13 cellular contexts compared by ENCODE assay signal in genomic region chr5:119290607-119291006, GRCh38.
A peak's percentile ranks its signal among the peaks of the same experiment; 100 is the strongest.
DNase-seq lines count a peak whose midpoint lies in the region; ATAC-seq and TF ChIP-seq lines count a peak whose summit lies in the region.
"Had no signal": no experiment of that assay in that cellular context is flagged by ENCODE, and none has a peak within 500 bp of the region (broad histone marks: within the 10 kb centered on the region; RNA-seq: fewer than 3 reads in every experiment).

No MANE protein-coding gene starts in this region.

- H3K9me3 ChIP-seq in SU-DHL-6 (ENCODE audit: insufficient read depth, low read length), result no peaks in the 10 kb centered on the region
- H3K9me3 ChIP-seq in effector memory CD4-positive, alpha-beta T cell (ENCODE audit: control insufficient read depth, low read length), result no peaks in the 10 kb centered on the region
- H3K9me3 ChIP-seq: HAP-1, sigmoid colon, upper lobe of right lung had no signal

- DNase-seq in activated CD4-positive, alpha-beta T cell treated with anti-CD3 and anti-CD28 coated beads, Interleukin-2, amount 10 ng/mL, durations not matched to agents 7 days and 5 days, result no peak
- DNase-seq in activated CD4-positive, alpha-beta T cell treated with anti-CD3 and anti-CD28 coated beads, Interleukin-2, amount 50 U/mL, for 1 hour, result no peak
- no peak for DNase-seq in effector memory CD4-positive, alpha-beta T cell
- no peak for DNase-seq in stimulated activated naive B cell treated with anti-CD40 and anti-IgM and Interleukin-4, amounts not matched to agents 10 μg/mL and 1 μg/mL and 100 μg/mL, for 72 hours
- DNase-seq in HK-2 (ENCODE audit: unreplicated experiment) (no peak), occipital lobe (lab: John Stamatoyannopoulos, UW) (no peak)
- DNase-seq: NCI-H524 treated with DMSO at 0.1 percent for 48 hours, SHP77 treated with DMSO at 0.1 percent for 48 hours, sigmoid colon, upper lobe of right lung had no signal

- peaks cover 85% of the 10 kb centered on the region for H3K4me1 Mint-ChIP-seq in activated CD4-positive, alpha-beta T cell treated with anti-CD3 and anti-CD28 coated beads, Interleukin-2, amount 10 ng/mL, durations not matched to agents 7 days and 5 days
- peaks cover 47 to 74% of the 10 kb centered on the region in 2 donors for H3K4me1 Mint-ChIP-seq in stimulated activated naive B cell treated with anti-CD40 and anti-IgM and Interleukin-4, amounts not matched to agents 10 μg/mL and 1 μg/mL and 100 μg/mL, for 72 hours

- H3K27me3 Mint-ChIP-seq in activated CD4-positive, alpha-beta T cell treated with anti-CD3 and anti-CD28 coated beads, Interleukin-2, amount 10 ng/mL, durations not matched to agents 7 days and 5 days, result no peaks in the 10 kb centered on the region
- H3K27me3 Mint-ChIP-seq in stimulated activated naive B cell treated with anti-CD40 and anti-IgM and Interleukin-4, amounts not matched to agents 10 μg/mL and 1 μg/mL and 100 μg/mL, for 72 hours, result no peaks in the 10 kb centered on the region

- TF ChIP-seq CTCF in SU-DHL-6 (IDR thresholded peaks at IDR 0.05; ENCODE audit: insufficient read depth, low read length, poor library complexity, severe bottlenecking), result no peak

- H3K36me3 ChIP-seq in SU-DHL-6 (ENCODE audit: low read length), result peaks cover 6% of the 10 kb centered on the region; the same call in 1 of the 2 replicates
- H3K36me3 ChIP-seq in effector memory CD4-positive, alpha-beta T cell (ENCODE audit: control insufficient read depth, insufficient read depth, low read length), result peaks cover 3% of the 10 kb centered on the region
- H3K36me3 ChIP-seq: HAP-1, sigmoid colon, upper lobe of right lung had no signal

- no peaks in the 10 kb centered on the region for H3K27me3 ChIP-seq in SU-DHL-6 (ENCODE audit: low read length)
- H3K27me3 ChIP-seq in effector memory CD4-positive, alpha-beta T cell (replicated peaks; ENCODE audit: control insufficient read depth, insufficient read depth, low read length, poor library complexity, severe bottlenecking), result no peaks in the 10 kb centered on the region
- H3K27me3 ChIP-seq: sigmoid colon, upper lobe of right lung had no signal

- H3K27ac ChIP-seq in SU-DHL-6 (ENCODE audit: low read depth, low read length), result 0 out of 2 replicates have a peak overlapping the region, but pooled peaks have one; percentile 38
- peak overlapping the region; percentile 94 for H3K27ac ChIP-seq in effector memory CD4-positive, alpha-beta T cell (ENCODE audit: insufficient read depth, low read length, poor library complexity, severe bottlenecking)
- H3K27ac ChIP-seq: sigmoid colon, upper lobe of right lung had no signal

- H4K20me1 ChIP-seq in SU-DHL-6 (ENCODE audit: low read depth, low read length), result peaks cover 5% of the 10 kb centered on the region; the same call in 1 of the 2 replicates

- H3K79me2 ChIP-seq in SU-DHL-6 (ENCODE audit: insufficient read depth, low read length), result peaks cover 78% of the 10 kb centered on the region

- POLR2A ChIA-PET in activated CD4-positive, alpha-beta T cell treated with anti-CD3 and anti-CD28 coated beads, Interleukin-2, amount 10 ng/mL, durations not matched to agents 7 days and 5 days (lab: Charles Lee), result no interaction called here

- CTCF ChIA-PET in activated CD4-positive, alpha-beta T cell treated with anti-CD3 and anti-CD28 coated beads, Interleukin-2, amount 10 ng/mL, durations not matched to agents 7 days and 5 days (lab: Charles Lee), result interaction anchor here (0.6 to 3.6 kb wide), 12 partner anchors 9 to 302 kb away, joined by 3 to 15 read pairs (median 5); partner anchors contain the start of gene DTWD2

- peak overlapping the region; percentile 48 for H3K4me2 ChIP-seq in SU-DHL-6 (ENCODE audit: low read depth, low read length, poor library complexity, severe bottlenecking)

- H3K36me3 Mint-ChIP-seq in activated CD4-positive, alpha-beta T cell treated with anti-CD3 and anti-CD28 coated beads, Interleukin-2, amount 10 ng/mL, durations not matched to agents 7 days and 5 days (ENCODE audit: low read depth), result peaks cover 68% of the 10 kb centered on the region
- H3K36me3 Mint-ChIP-seq in stimulated activated naive B cell treated with anti-CD40 and anti-IgM and Interleukin-4, amounts not matched to agents 10 μg/mL and 1 μg/mL and 100 μg/mL, for 72 hours, result peaks cover 13 to 26% of the 10 kb centered on the region in 2 donors

- no peak overlapping the region for H2AFZ ChIP-seq in SU-DHL-6 (ENCODE audit: low read depth, low read length, severe bottlenecking)

- peaks cover 56% of the 10 kb centered on the region for H3K4me1 ChIP-seq in effector memory CD4-positive, alpha-beta T cell (ENCODE audit: control insufficient read depth, insufficient read depth, low read length, poor library complexity, severe bottlenecking)

- H3K9me3 Mint-ChIP-seq in activated CD4-positive, alpha-beta T cell treated with anti-CD3 and anti-CD28 coated beads, Interleukin-2, amount 10 ng/mL, durations not matched to agents 7 days and 5 days, result peaks cover 14% of the 10 kb centered on the region
- H3K9me3 Mint-ChIP-seq in stimulated activated naive B cell treated with anti-CD40 and anti-IgM and Interleukin-4, amounts not matched to agents 10 μg/mL and 1 μg/mL and 100 μg/mL, for 72 hours, result peaks cover 3 to 4% of the 10 kb centered on the region in 2 donors

- ATAC-seq in stimulated activated naive B cell treated with anti-CD40 and anti-IgM and Interleukin-4, amounts not matched to agents 10 μg/mL and 1 μg/mL and 100 μg/mL, for 72 hours (replicated peaks), result no peak
- no peak for ATAC-seq in HG03469 (IDR thresholded peaks at IDR 0.05; ENCODE audit: unreplicated experiment)

- H3K4me3 ChIP-seq in SU-DHL-6 (ENCODE audit: insufficient read depth, low read length, poor library complexity, severe bottlenecking), result no peak overlapping the region
- peak overlapping the region; percentile 19 for H3K4me3 ChIP-seq in effector memory CD4-positive, alpha-beta T cell (ENCODE audit: insufficient read depth, low read depth, low read length, poor library complexity, severe bottlenecking)
- H3K4me3 ChIP-seq: HAP-1, sigmoid colon, upper lobe of right lung had no signal

- peak overlapping the region; percentile 83 for H3K27ac Mint-ChIP-seq in activated CD4-positive, alpha-beta T cell treated with anti-CD3 and anti-CD28 coated beads, Interleukin-2, amount 10 ng/mL, durations not matched to agents 7 days and 5 days
- H3K27ac Mint-ChIP-seq in stimulated activated naive B cell treated with anti-CD40 and anti-IgM and Interleukin-4, amounts not matched to agents 10 μg/mL and 1 μg/mL and 100 μg/mL, for 72 hours, result peak overlapping the region; percentile 86

- H3K9ac ChIP-seq in SU-DHL-6 (ENCODE audit: low read length), result no peak overlapping the region

- H3K4me3 Mint-ChIP-seq in activated CD4-positive, alpha-beta T cell treated with anti-CD3 and anti-CD28 coated beads, Interleukin-2, amount 10 ng/mL, durations not matched to agents 7 days and 5 days, result no peak overlapping the region
- H3K4me3 Mint-ChIP-seq in stimulated activated naive B cell treated with anti-CD40 and anti-IgM and Interleukin-4, amounts not matched to agents 10 μg/mL and 1 μg/mL and 100 μg/mL, for 72 hours, result peak overlapping the region; percentile 51 to 66

- H3F3A ChIP-seq in SU-DHL-6 (ENCODE audit: insufficient read depth), result peaks cover 7% of the 10 kb centered on the region

- H3K9me2 ChIP-seq in SU-DHL-6 (replicated peaks; ENCODE audit: insufficient read depth, low read length), result no peaks in the 10 kb centered on the region
